ENCODE assay signal across 8 cellular contexts in the genomic region with DNA sequence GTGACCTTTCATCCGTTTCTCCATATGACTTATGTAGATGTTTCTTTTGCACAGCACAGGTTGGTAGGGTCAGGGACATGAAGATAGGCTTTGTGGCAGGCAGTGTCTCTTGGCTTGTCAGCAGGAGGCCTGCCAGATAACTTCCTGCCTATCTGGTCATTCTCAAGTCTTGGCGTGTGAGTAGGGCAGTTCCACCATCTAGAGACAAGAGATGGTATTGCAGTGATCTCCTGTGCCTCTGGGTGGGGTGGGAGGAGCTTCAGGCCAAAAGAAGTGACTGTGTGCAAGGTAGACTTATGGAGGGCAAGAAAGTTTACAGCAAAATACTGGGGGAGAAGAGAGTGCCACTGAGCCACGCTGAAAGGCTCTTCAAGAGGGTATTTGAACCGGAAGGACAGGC. TPM values are rescaled to one million over a fixed set of nuclear protein-coding genes. Genes with fewer than 3 reads are reported as not detected.
DNase-seq lines count a peak whose midpoint lies in the region; ATAC-seq, FAIRE-seq and TF ChIP-seq lines count a peak whose summit lies in the region.

No MANE protein-coding gene starts in this region.

- peak; percentile 21 to 55 (median 42) for TF ChIP-seq CTCF in pancreas (IDR thresholded peaks at IDR 0.05)

- H3K4me3 ChIP-seq in pancreas: no peak overlapping the region

- TF ChIP-seq RAD21 in Ishikawa (IDR thresholded peaks at IDR 0.05; ENCODE audit: low read depth): peak; percentile 82

- ATAC-seq in GM21619 (IDR thresholded peaks at IDR 0.05; ENCODE audit: unreplicated experiment): peak; percentile 81
- peak; percentile 73 to 96 (median 91) for ATAC-seq in pancreas

- intact Hi-C loops in pancreas (cut with DNase I): loop anchor here in 1 of 3 donors (5.0 kb wide), 1 partner anchor 180 kb away; a partner anchor contains a TSS

- DNase-seq in ELR (ENCODE audit: low read depth) (peak; percentile 88), SIG-M5 (lab: John Stamatoyannopoulos, UW) (peak; percentile 63), frontal cortex (ENCODE audit: low spot score in 2 of 2) (peak; percentile 51 to 77), pancreas (peak in 4 of 6 donors; percentile 21 to 53 (median 34)), ureter (ENCODE audit: low spot score) (peak; percentile 80)
- DNase-seq in activated effector memory CD4-positive, alpha-beta T cell treated with anti-CD3 and anti-CD28 coated beads, Interleukin-2, amount 50 U/mL, for 16 hours: peak; percentile 87

- 32 to 36% methylated on average over 4 of the region's 4 CpGs for WGBS in pancreas, 2 donors

- TF ChIP-seq EP300 in Ishikawa (IDR thresholded peaks at IDR 0.05; ENCODE audit: borderline replicate concordance): no peak

- no peaks in the 10 kb centered on the region for H3K4me1 ChIP-seq in pancreas

- H3K27me3 ChIP-seq in pancreas: no peaks in the 10 kb centered on the region

- H3K9me3 ChIP-seq in pancreas: no peaks in the 10 kb centered on the region

- no peaks in the 10 kb centered on the region for H3K36me3 ChIP-seq in pancreas

- no peak overlapping the region for H3K27ac ChIP-seq in pancreas

- FAIRE-seq in frontal cortex (lab: Jason Lieb, UNC): no peak
- peak; percentile 34 for FAIRE-seq in pancreas (lab: Jason Lieb, UNC)

TF ChIP-seq in Ishikawa, 13 proteins besides CTCF, POLR2A, EP300 and RAD21:
- no peak for TF ChIP-seq NFIC (IDR thresholded peaks at IDR 0.05)
- no peak for TF ChIP-seq CREB1 (IDR thresholded peaks at IDR 0.05; ENCODE audit: low read depth)
- TF ChIP-seq FOXM1 (IDR thresholded peaks at IDR 0.05; ENCODE audit: borderline replicate concordance, low read depth): no peak
- TF ChIP-seq TEAD4 (IDR thresholded peaks at IDR 0.05): no peak
- TF ChIP-seq CEBPB (IDR thresholded peaks at IDR 0.05): no peak
- TF ChIP-seq, protein P1, sequence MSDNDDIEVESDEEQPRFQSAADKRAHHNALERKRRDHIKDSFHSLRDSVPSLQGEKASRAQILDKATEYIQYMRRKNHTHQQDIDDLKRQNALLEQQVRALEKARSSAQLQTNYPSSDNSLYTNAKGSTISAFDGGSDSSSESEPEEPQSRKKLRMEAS (IDR thresholded peaks at IDR 0.05): no peak
- no peak for TF ChIP-seq TAF1 (IDR thresholded peaks at IDR 0.05; ENCODE audit: low read depth)
- TF ChIP-seq, protein P2, sequence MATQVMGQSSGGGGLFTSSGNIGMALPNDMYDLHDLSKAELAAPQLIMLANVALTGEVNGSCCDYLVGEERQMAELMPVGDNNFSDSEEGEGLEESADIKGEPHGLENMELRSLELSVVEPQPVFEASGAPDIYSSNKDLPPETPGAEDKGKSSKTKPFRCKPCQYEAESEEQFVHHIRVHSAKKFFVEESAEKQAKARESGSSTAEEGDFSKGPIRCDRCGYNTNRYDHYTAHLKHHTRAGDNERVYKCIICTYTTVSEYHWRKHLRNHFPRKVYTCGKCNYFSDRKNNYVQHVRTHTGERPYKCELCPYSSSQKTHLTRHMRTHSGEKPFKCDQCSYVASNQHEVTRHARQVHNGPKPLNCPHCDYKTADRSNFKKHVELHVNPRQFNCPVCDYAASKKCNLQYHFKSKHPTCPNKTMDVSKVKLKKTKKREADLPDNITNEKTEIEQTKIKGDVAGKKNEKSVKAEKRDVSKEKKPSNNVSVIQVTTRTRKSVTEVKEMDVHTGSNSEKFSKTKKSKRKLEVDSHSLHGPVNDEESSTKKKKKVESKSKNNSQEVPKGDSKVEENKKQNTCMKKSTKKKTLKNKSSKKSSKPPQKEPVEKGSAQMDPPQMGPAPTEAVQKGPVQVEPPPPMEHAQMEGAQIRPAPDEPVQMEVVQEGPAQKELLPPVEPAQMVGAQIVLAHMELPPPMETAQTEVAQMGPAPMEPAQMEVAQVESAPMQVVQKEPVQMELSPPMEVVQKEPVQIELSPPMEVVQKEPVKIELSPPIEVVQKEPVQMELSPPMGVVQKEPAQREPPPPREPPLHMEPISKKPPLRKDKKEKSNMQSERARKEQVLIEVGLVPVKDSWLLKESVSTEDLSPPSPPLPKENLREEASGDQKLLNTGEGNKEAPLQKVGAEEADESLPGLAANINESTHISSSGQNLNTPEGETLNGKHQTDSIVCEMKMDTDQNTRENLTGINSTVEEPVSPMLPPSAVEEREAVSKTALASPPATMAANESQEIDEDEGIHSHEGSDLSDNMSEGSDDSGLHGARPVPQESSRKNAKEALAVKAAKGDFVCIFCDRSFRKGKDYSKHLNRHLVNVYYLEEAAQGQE (IDR thresholded peaks at IDR 0.05; ENCODE audit: low read depth): no peak
- TF ChIP-seq, protein P3, sequence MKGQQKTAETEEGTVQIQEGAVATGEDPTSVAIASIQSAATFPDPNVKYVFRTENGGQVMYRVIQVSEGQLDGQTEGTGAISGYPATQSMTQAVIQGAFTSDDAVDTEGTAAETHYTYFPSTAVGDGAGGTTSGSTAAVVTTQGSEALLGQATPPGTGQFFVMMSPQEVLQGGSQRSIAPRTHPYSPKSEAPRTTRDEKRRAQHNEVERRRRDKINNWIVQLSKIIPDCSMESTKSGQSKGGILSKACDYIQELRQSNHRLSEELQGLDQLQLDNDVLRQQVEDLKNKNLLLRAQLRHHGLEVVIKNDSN (IDR thresholded peaks at IDR 0.05): no peak
- no peak for TF ChIP-seq TCF12 (IDR thresholded peaks at IDR 0.05; ENCODE audit: low read depth)
- TF ChIP-seq ZBTB7A (IDR thresholded peaks at IDR 0.05; ENCODE audit: low read depth): no peak
- TF ChIP-seq YY1 (IDR thresholded peaks at IDR 0.05; ENCODE audit: low read depth): no peak
- no peak for TF ChIP-seq EGR1 (IDR thresholded peaks at IDR 0.05)

RNA-seq across cellular contexts. Expression of a gene that starts 11.0 kb away (rescaled TPM):
- total RNA-seq in frontal cortex: 17.9 TPM
- 10 to 100 TPM; 20.9 to 31.0 (median 22.9) TPM for total RNA-seq in pancreas
- polyA plus RNA-seq in pancreas: 10 to 100 TPM; 45.2 to 59.3 TPM
- total RNA-seq in ureter: 52.7 TPM

RNA-seq across cellular contexts. Expression of a gene that starts 24.8 kb away (rescaled TPM):
- total RNA-seq in frontal cortex (6.5 TPM), pancreas (under 1 TPM; 0.09 to 0.51 (median 0.20) TPM), ureter (0.23 TPM)
- polyA plus RNA-seq in pancreas: under 1 TPM; 0.34 to 0.45 TPM

Comparison
In these comparisons a context has a peak if more than half of its experiments do, and no peak if none do; other contexts are left out.
1. DNase-seq: peak in every context shown above with its lines; median percentile 88 in ELR; 87 in activated effector memory CD4-positive, alpha-beta T cell treated with anti-CD3 and anti-CD28 coated beads, Interleukin-2, amount 50 U/mL, for 16 hours; 80 in ureter; 64 in frontal cortex; 63 in SIG-M5; 34 in pancreas.